Comparison of ENCODE assay signal across 1 cellular context in genomic region chr14:105420141-105420975, GRCh38.
TF ChIP-seq lines count a peak whose summit lies in the region.

No MANE protein-coding gene starts in this region.

TF ChIP-seq in H1, 55 proteins besides CTCF, POLR2A, EP300 and RAD21:
- TF ChIP-seq FOSL1 (IDR thresholded peaks at IDR 0.05; ENCODE audit: insufficient read depth, low read depth, low read length) = no peak
- 0 out of 2 replicates have a peak, but pooled peaks have one; percentile 24 for TF ChIP-seq PHF8 (conservative IDR thresholded peaks at IDR 0.05; ENCODE audit: low read depth, low read length)
- no peak for TF ChIP-seq TAF7 (optimal IDR thresholded peaks at IDR 0.05; ENCODE audit: borderline replicate concordance, low read depth, low read length)
- TF ChIP-seq RXRA (IDR thresholded peaks at IDR 0.05; ENCODE audit: insufficient read depth, low read depth, low read length) = no peak
- no peak for TF ChIP-seq CEBPB (IDR thresholded peaks at IDR 0.05; ENCODE audit: low read depth, low read length)
- TF ChIP-seq MAX (IDR thresholded peaks at IDR 0.05) = peak; percentile 33; the same call in 1 of the 2 replicates
- TF ChIP-seq RBBP5 (IDR thresholded peaks at IDR 0.05; ENCODE audit: borderline replicate concordance, low read depth, low read length) = 0 out of 2 replicates have a peak, but pooled peaks have one; percentile 4
- no peak for TF ChIP-seq SP1 (IDR thresholded peaks at IDR 0.05; ENCODE audit: low read depth, low read length)
- TF ChIP-seq KDM4A (IDR thresholded peaks at IDR 0.05; ENCODE audit: low read depth, low read length, severe bottlenecking) = no peak
- no peak for TF ChIP-seq BCL11A (IDR thresholded peaks at IDR 0.05; ENCODE audit: low read depth in 2 of 2, low read length in 2 of 2)
- TF ChIP-seq CREB1 (IDR thresholded peaks at IDR 0.05) = no peak
- no peak for TF ChIP-seq SUZ12 (IDR thresholded peaks at IDR 0.05; ENCODE audit: low read length)
